In the genomic region with DNA sequence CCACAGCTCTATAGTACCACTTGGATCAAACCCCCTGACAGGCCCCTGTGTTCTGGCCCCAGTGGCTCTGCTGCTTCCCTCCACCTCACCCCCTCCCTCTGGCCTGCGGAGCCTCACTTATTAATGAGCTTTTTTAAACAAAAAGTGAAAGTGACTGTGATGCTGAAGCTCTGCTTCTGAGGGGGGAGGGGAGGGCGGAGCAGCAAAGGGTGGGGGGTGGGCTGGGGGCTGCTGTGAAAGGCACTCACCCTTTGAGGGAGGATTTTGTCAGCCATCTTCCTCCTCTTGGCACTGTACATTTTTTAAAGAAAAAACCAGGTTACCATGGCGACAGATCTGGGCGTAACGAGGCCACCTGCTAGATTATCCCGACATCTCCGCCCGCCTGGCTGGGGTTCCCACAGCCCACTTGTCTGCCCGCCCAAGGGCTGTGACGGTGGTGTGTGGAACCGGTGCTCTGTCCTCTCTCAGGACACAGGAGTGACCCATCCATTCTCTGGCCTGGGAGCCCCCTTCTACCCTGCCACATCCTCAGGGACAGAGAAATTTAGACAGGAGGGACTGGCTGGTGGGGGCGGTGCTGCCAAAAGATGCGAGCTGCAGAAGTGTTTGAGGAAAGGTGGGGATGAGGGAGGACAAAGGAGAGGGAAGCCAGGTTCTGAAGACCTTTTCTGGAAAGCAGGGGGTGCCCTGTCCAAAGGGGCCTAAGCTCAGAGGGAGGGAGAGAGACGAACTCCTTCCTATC, we compare ENCODE assay signal across 6 cellular contexts. TPM values are rescaled to one million over a fixed set of nuclear protein-coding genes. Genes with fewer than 3 reads are reported as not detected.
DNase-seq lines count a peak whose midpoint lies in the region; ATAC-seq and TF ChIP-seq lines count a peak whose summit lies in the region.

No MANE protein-coding gene starts in this region.

- H3K9me3 ChIP-seq in psoas muscle: no peaks in the 10 kb centered on the region

- WGBS in psoas muscle, 3 donors: 38 to 52% (median 47%) methylated on average over 13 to 14 of the region's 14 CpGs

- peaks cover 0 to 55% of the 10 kb centered on the region in 2 donors for H3K36me3 ChIP-seq in psoas muscle (ENCODE audit: insufficient read depth in 1 of 2, low read depth in 1 of 2)

- ATAC-seq in activated CD8-positive, alpha-beta T cell treated with anti-CD3 and anti-CD28 coated beads, Interleukin-2, amount 10 ng/mL, durations not matched to agents 7 days and 5 days: peak; percentile 35
- ATAC-seq in psoas muscle: no peak
- no peak for ATAC-seq in GM19328 (IDR thresholded peaks at IDR 0.05; ENCODE audit: unreplicated experiment)

- DNase-seq in NCI-H524 (lab: John Stamatoyannopoulos, UW) (peak; percentile 42 to 75), NCI-H524 treated with DMSO at 0.1 percent for 48 hours (lab: John Stamatoyannopoulos, UW) (no peak), psoas muscle (peak in 1 of 2 donors; percentile 41), GM19240 (ENCODE audit: insufficient read length, low spot score) (no peak)
- peak; percentile 64 for DNase-seq in activated CD8-positive, alpha-beta T cell treated with anti-CD3 and anti-CD28 coated beads, Interleukin-2, amount 10 ng/mL, durations not matched to agents 7 days and 5 days

- peaks cover 40% of the 10 kb centered on the region for H3K4me1 ChIP-seq in psoas muscle

- H3K27ac Mint-ChIP-seq in activated CD8-positive, alpha-beta T cell treated with anti-CD3 and anti-CD28 coated beads, Interleukin-2, amount 10 ng/mL, durations not matched to agents 7 days and 5 days: peak overlapping the region; percentile 86

- intact Hi-C loops in psoas muscle (cut with DNase I): loop anchor here (5.0 kb wide), 3 partner anchors 51 to 121 kb away; no protein-coding TSS in a partner anchor

- peak overlapping the region; percentile 65 for H3K4me3 Mint-ChIP-seq in activated CD8-positive, alpha-beta T cell treated with anti-CD3 and anti-CD28 coated beads, Interleukin-2, amount 10 ng/mL, durations not matched to agents 7 days and 5 days

- H3K27me3 ChIP-seq in psoas muscle (ENCODE audit: insufficient read depth in 3 of 3, low read length in 2 of 3): no peaks in the 10 kb centered on the region

- peak overlapping the region; percentile 21 for H3K27ac ChIP-seq in psoas muscle

- no peak overlapping the region for H3K4me3 ChIP-seq in psoas muscle

- peaks cover 30% of the 10 kb centered on the region for H3K27me3 Mint-ChIP-seq in activated CD8-positive, alpha-beta T cell treated with anti-CD3 and anti-CD28 coated beads, Interleukin-2, amount 10 ng/mL, durations not matched to agents 7 days and 5 days (ENCODE audit: low read depth)

- no peaks in the 10 kb centered on the region for H3K9me3 Mint-ChIP-seq in activated CD8-positive, alpha-beta T cell treated with anti-CD3 and anti-CD28 coated beads, Interleukin-2, amount 10 ng/mL, durations not matched to agents 7 days and 5 days (ENCODE audit: insufficient read depth)

- H3K36me3 Mint-ChIP-seq in activated CD8-positive, alpha-beta T cell treated with anti-CD3 and anti-CD28 coated beads, Interleukin-2, amount 10 ng/mL, durations not matched to agents 7 days and 5 days (ENCODE audit: low read depth): peaks cover 4% of the 10 kb centered on the region

- H3K4me1 Mint-ChIP-seq in activated CD8-positive, alpha-beta T cell treated with anti-CD3 and anti-CD28 coated beads, Interleukin-2, amount 10 ng/mL, durations not matched to agents 7 days and 5 days (ENCODE audit: low read depth): peaks cover 37% of the 10 kb centered on the region

- no peak for TF ChIP-seq CTCF in psoas muscle (IDR thresholded peaks at IDR 0.05)

- POLR2A ChIA-PET in activated CD8-positive, alpha-beta T cell treated with anti-CD3 and anti-CD28 coated beads, Interleukin-2, amount 10 ng/mL, durations not matched to agents 7 days and 5 days (lab: Charles Lee): interaction anchor here (0.8 to 2.8 kb wide), 3 partner anchors 10 to 19 kb away, joined by 5 to 21 read pairs (median 11); a partner anchor contains a TSS

- CTCF ChIA-PET in activated CD8-positive, alpha-beta T cell treated with anti-CD3 and anti-CD28 coated beads, Interleukin-2, amount 10 ng/mL, durations not matched to agents 7 days and 5 days (lab: Charles Lee): interaction anchor here (0.6 to 4.8 kb wide), 46 partner anchors 7 to 504 kb away, joined by 3 to 59 read pairs (median 4); a partner anchor contains a TSS

RNA-seq across cellular contexts. Expression of a gene that starts 4.9 kb away (rescaled TPM):
- 1 to 10 TPM; 4.2 to 4.7 TPM for total RNA-seq in activated CD8-positive, alpha-beta T cell treated with anti-CD3 and anti-CD28 coated beads, Interleukin-2, amount 10 ng/mL, durations not matched to agents 7 days and 5 days
- total RNA-seq in psoas muscle: 100 to 1,000 TPM in 3 of 4 donors, 10 to 100 TPM in 1; 92.5 to 138 (median 108) TPM
- polyA plus RNA-seq in psoas muscle: 10 to 100 TPM; 38.3 to 75.8 (median 58.5) TPM

RNA-seq across cellular contexts. Expression of a gene that starts 11.3 kb away (rescaled TPM):
- 10 to 100 TPM; 34.7 to 36.1 TPM for total RNA-seq in activated CD8-positive, alpha-beta T cell treated with anti-CD3 and anti-CD28 coated beads, Interleukin-2, amount 10 ng/mL, durations not matched to agents 7 days and 5 days
- 10 to 100 TPM in 3 of 4 donors, 1 to 10 TPM in 1; 8.8 to 19.8 (median 11.4) TPM for total RNA-seq in psoas muscle
- polyA plus RNA-seq in psoas muscle: 10 to 100 TPM in 1 of 3 donors, 1 to 10 TPM in 2; 5.3 to 19.2 (median 8.0) TPM

RNA-seq across cellular contexts. Expression of a gene that starts 16.6 kb away (rescaled TPM):
- 10 to 100 TPM; 38.2 to 45.9 TPM for total RNA-seq in activated CD8-positive, alpha-beta T cell treated with anti-CD3 and anti-CD28 coated beads, Interleukin-2, amount 10 ng/mL, durations not matched to agents 7 days and 5 days
- total RNA-seq in psoas muscle: 10 to 100 TPM; 35.7 to 66.7 (median 57.5) TPM
- 10 to 100 TPM; 49.8 to 94.0 (median 66.3) TPM for polyA plus RNA-seq in psoas muscle

RNA-seq across cellular contexts. Expression of a gene that starts 33.3 kb away (rescaled TPM):
- under 1 TPM in 1 of 2 experiments, not detected in 1; 0.76 TPM for total RNA-seq in activated CD8-positive, alpha-beta T cell treated with anti-CD3 and anti-CD28 coated beads, Interleukin-2, amount 10 ng/mL, durations not matched to agents 7 days and 5 days
- total RNA-seq in psoas muscle: under 1 TPM in 1 of 4 donors, not detected in 3; 0.83 TPM
- not detected for polyA plus RNA-seq in psoas muscle

RNA-seq across cellular contexts. Expression of a gene that starts 56.5 kb away (rescaled TPM):
- total RNA-seq in activated CD8-positive, alpha-beta T cell treated with anti-CD3 and anti-CD28 coated beads, Interleukin-2, amount 10 ng/mL, durations not matched to agents 7 days and 5 days: not detected
- 10 to 100 TPM in 3 of 4 donors, 1 to 10 TPM in 1; 9.7 to 29.6 (median 23.0) TPM for total RNA-seq in psoas muscle
- polyA plus RNA-seq in psoas muscle: 10 to 100 TPM in 2 of 3 donors, 1 to 10 TPM in 1; 3.8 to 25.2 (median 22.5) TPM

Comparison
In these comparisons a context has a peak if more than half of its experiments do, and no peak if none do; other contexts are left out.
1. DNase-seq: peak in NCI-H524 (2 of 2) and activated CD8-positive, alpha-beta T cell treated with anti-CD3 and anti-CD28 coated beads, Interleukin-2, amount 10 ng/mL, durations not matched to agents 7 days and 5 days (single experiment); none in NCI-H524 treated with DMSO at 0.1 percent for 48 hours (single experiment) and GM19240 (single experiment).
2. RNA of a gene that starts 4.9 kb away (total RNA-seq): 92.5 to 138 TPM in psoas muscle; 4.2 to 4.7 TPM in activated CD8-positive, alpha-beta T cell treated with anti-CD3 and anti-CD28 coated beads, Interleukin-2, amount 10 ng/mL, durations not matched to agents 7 days and 5 days; every median in the first group is over 10 times any median in the second.